Comparison of ENCODE assay signal across 8 cellular contexts in the genomic region with DNA sequence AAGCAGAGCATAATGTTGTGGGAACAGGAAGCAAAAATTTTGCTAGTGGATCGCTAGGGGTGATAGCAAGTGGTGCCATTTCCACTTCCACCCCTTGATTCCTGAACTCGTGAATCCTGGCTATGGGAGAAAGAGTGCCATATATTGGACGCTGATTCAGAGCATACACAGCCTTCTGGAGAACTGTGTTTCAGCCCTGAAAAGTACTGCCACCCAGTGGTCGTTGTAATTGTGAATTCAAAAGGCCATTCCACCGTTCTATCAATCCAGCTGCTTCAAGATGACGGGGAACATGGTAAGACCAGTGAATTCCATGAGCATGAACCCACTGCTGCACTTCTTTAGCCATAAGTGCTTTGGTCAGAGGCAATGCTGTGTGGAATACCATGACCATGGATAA.
DNase-seq lines count a peak whose midpoint lies in the region; ATAC-seq and TF ChIP-seq lines count a peak whose summit lies in the region.
"Not testable (repeated sequence)": the region's sequence is repeated elsewhere in the genome, so short reads cannot be mapped to it uniquely, and the experiment has no call there.

No MANE protein-coding gene starts in this region.

- not testable (repeated sequence) for H3K4me3 ChIP-seq in DOHH2 (ENCODE audit: low read length); SK-N-SH (ENCODE audit: low read depth in 2 of 2, low read length in 1 of 2); mammary epithelial cell (replicated peaks in 1 of 3; ENCODE audit: insufficient read depth in 1 of 3, low read depth in 2 of 3, low read length in 3 of 3); stomach

- DNase-seq in HT-29 (ENCODE audit: low spot score), result peak; percentile 65
- DNase-seq in NCI-H1694 treated with DMSO at 0.1 percent for 48 hours (lab: John Stamatoyannopoulos, UW), result peak; percentile 9
- DNase-seq in NOMO-1 treated with dmso at 0.1 percent for 144 hours (lab: John Stamatoyannopoulos, UW; ENCODE audit: unreplicated experiment), result peak; percentile 0
- DNase-seq in SK-N-SH; mammary epithelial cell; left lobe of liver (ENCODE audit: low spot score): not testable (repeated sequence)
- DNase-seq in stomach, result peak; percentile 31

- H3F3A ChIP-seq in DOHH2 (ENCODE audit: control insufficient read depth, insufficient read depth); SK-N-SH (replicated peaks; ENCODE audit: insufficient read depth): not testable (repeated sequence)

- H3K4me2 ChIP-seq in DOHH2 (ENCODE audit: low read length); SK-N-SH; mammary epithelial cell (ENCODE audit: insufficient read depth, low read depth, low read length): not testable (repeated sequence)

- not testable (repeated sequence) for BruUV-seq in mammary epithelial cell (replicated peaks; lab: Mats Ljungman, UMichigan)

- not testable (repeated sequence) for H3K9me3 ChIP-seq in DOHH2 (ENCODE audit: control insufficient read depth, insufficient read depth, low read length); SK-N-SH; mammary epithelial cell (replicated peaks; ENCODE audit: insufficient read depth, low read length); stomach

- in situ Hi-C loops in mammary epithelial cell (cut with MboI; ENCODE audit: low sequenced_read_pairs in 2 of 2), result not testable (repeated sequence)

- H3K4me1 ChIP-seq in DOHH2 (ENCODE audit: control insufficient read depth, low read length); SK-N-SH (ENCODE audit: control insufficient read depth in 1 of 2, insufficient read depth in 2 of 2, low read depth in 1 of 2, low read length in 1 of 2); mammary epithelial cell (ENCODE audit: insufficient read depth, low read length); stomach: not testable (repeated sequence)

- not testable (repeated sequence) for TF ChIP-seq POLR2A in stomach (IDR thresholded peaks at IDR 0.05)

- TF ChIP-seq RAD21 in SK-N-SH (IDR thresholded peaks at IDR 0.05; ENCODE audit: low read length), result peak; percentile 26

- dilution Hi-C loops in mammary epithelial cell (cut with HindIII; ENCODE audit: low sequenced_read_pairs), result not testable (repeated sequence)

- not testable (repeated sequence) for H3K79me2 ChIP-seq in DOHH2 (ENCODE audit: control insufficient read depth, low read length); SK-N-SH (ENCODE audit: insufficient read depth); mammary epithelial cell (ENCODE audit: insufficient read depth, low read length)

- POLR2A ChIA-PET in SK-N-SH (lab: Yijun Ruan, JAX), result not testable (repeated sequence)

- peak; percentile 68 for ATAC-seq in left lobe of liver

- TF ChIP-seq EP300 in SK-N-SH (IDR thresholded peaks at IDR 0.05; ENCODE audit: borderline replicate concordance in 1 of 2, low read depth in 1 of 2, low read length in 1 of 2); stomach (IDR thresholded peaks at IDR 0.05): not testable (repeated sequence)

- not testable (repeated sequence) for H3K27me3 ChIP-seq in DOHH2 (ENCODE audit: control insufficient read depth, low read length); SK-N-SH (ENCODE audit: insufficient read depth); mammary epithelial cell (ENCODE audit: insufficient read depth, low read length); stomach

- WGBS in SK-N-SH (ENCODE audit: low lambda C conversion rate), result 0% methylated on average over 6 of the region's 6 CpGs
- WGBS in mammary epithelial cell (ENCODE audit: low coverage, missing lambda C conversion rate), result 40% methylated on average over 6 of the region's 6 CpGs
- WGBS in stomach, 5 donors, result 17 to 29% (median 18%) methylated on average over 6 of the region's 6 CpGs

- not testable (repeated sequence) for H3K9ac ChIP-seq in SK-N-SH; mammary epithelial cell (ENCODE audit: insufficient read depth, low read length)

- H4K20me1 ChIP-seq in DOHH2 (ENCODE audit: control insufficient read depth, insufficient read depth, low read depth, low read length); SK-N-SH (ENCODE audit: insufficient read depth); mammary epithelial cell (ENCODE audit: insufficient read depth, low read length): not testable (repeated sequence)

- not testable (repeated sequence) for H2AFZ ChIP-seq in SK-N-SH (ENCODE audit: low read depth); mammary epithelial cell (ENCODE audit: low read depth, low read length)

- TF ChIP-seq CTCF in DOHH2 (IDR thresholded peaks at IDR 0.05; ENCODE audit: low read depth, low read length, poor library complexity, severe bottlenecking), result peak; percentile 19
- TF ChIP-seq CTCF in SK-N-SH (IDR thresholded peaks at IDR 0.05), result peak; percentile 53
- peak; percentile 4 to 37 for TF ChIP-seq CTCF in mammary epithelial cell (conservative IDR thresholded peaks at IDR 0.05 in 1 of 2, IDR thresholded peaks at IDR 0.05 in 1 of 2; ENCODE audit: extremely low read depth in 1 of 2, insufficient read depth in 1 of 2, low read depth in 1 of 2, low read length in 2 of 2)
- TF ChIP-seq CTCF in stomach (IDR thresholded peaks at IDR 0.05), result peak in 1 of 7 experiments; percentile 26

- not testable (repeated sequence) for H3K36me3 ChIP-seq in DOHH2 (ENCODE audit: control insufficient read depth, low read length); SK-N-SH (replicated peaks in 1 of 2; ENCODE audit: control insufficient read depth in 1 of 2, insufficient read depth in 2 of 2, low read length in 1 of 2); mammary epithelial cell (ENCODE audit: insufficient read depth, low read length); stomach

- H3K9me2 ChIP-seq in DOHH2 (replicated peaks; ENCODE audit: control insufficient read depth, low read length); SK-N-SH: not testable (repeated sequence)

- H3K27ac ChIP-seq in DOHH2 (ENCODE audit: low read depth, low read length); SK-N-SH (ENCODE audit: low read depth in 2 of 2, low read length in 1 of 2); mammary epithelial cell (ENCODE audit: insufficient read depth, low read depth, low read length); stomach: not testable (repeated sequence)

- CTCF ChIA-PET in SK-N-SH (lab: Yijun Ruan, JAX); mammary epithelial cell (lab: Charles Lee; ENCODE audit: low non-redundant PET): not testable (repeated sequence)

- intact Hi-C loops in mammary epithelial cell (cut with micrococcal nuclease), result loop anchor here (10.0 kb wide), 1 partner anchor 1156 kb away; no protein-coding TSS in a partner anchor
- intact Hi-C loops in stomach (cut with DNase I; ENCODE audit: low total_unique reads), result not testable (repeated sequence)
